18 cellular contexts compared by ENCODE assay signal in genomic region chr11:115521874-115522273, GRCh38.
"Had no signal": no experiment of that assay in that cellular context is flagged by ENCODE, and none has a peak within 500 bp of the region (broad histone marks: within the 10 kb centered on the region; RNA-seq: fewer than 3 reads in every experiment).

No MANE protein-coding gene starts in this region.

- DNase-seq: activated CD4-positive, alpha-beta memory T cell treated with anti-CD3 and anti-CD28 coated beads, Interleukin-2, amount 10 ng/mL, durations not matched to agents 7 days and 5 days; activated CD4-positive, alpha-beta T cell treated with anti-CD3 and anti-CD28 coated beads, Interleukin-2, amount 10 ng/mL, durations not matched to agents 24 days and 14 days; activated effector memory CD4-positive, alpha-beta T cell treated with Interleukin-2 at 50 U/mL for 16 hours; activated naive CD4-positive, alpha-beta T cell treated with anti-CD3 and anti-CD28 coated beads, Interleukin-2, amount 10 ng/mL, durations not matched to agents 7 days and 5 days; activated naive CD8-positive, alpha-beta T cell treated with anti-CD3 and anti-CD28 coated beads, Interleukin-2, amount 50 U/mL, for 24 hours; activated T-cell treated with anti-CD3 and anti-CD28 coated beads, Interleukin-2, amount 50 U/mL, for 72 hours; cerebellar nuclear complex; esophagus squamous epithelium; gastrocnemius medialis; hippocampal formation; kidney glomerular epithelial cell; left lung; naive thymus-derived CD8-positive, alpha-beta T cell; sigmoid colon; stimulated activated CD4-positive, alpha-beta T cell treated with anti-CD3 and anti-CD28 coated beads, Interleukin-15, amount 100 ng/mL, for 24 hours; stomach had no signal

- ATAC-seq: activated CD4-positive, CD25-positive, alpha-beta regulatory T cell treated with anti-CD3 and anti-CD28 coated beads, Interleukin-2, amount 50 U/mL, for 24 hours; activated naive CD8-positive, alpha-beta T cell treated with anti-CD3 and anti-CD28 coated beads, Interleukin-2, amount 50 U/mL, for 24 hours; activated T-cell treated with anti-CD3 and anti-CD28 coated beads, Interleukin-2, amount 50 U/mL, for 72 hours; gastrocnemius medialis; left lung; naive thymus-derived CD8-positive, alpha-beta T cell; stimulated activated memory B cell treated with anti-CD40 and anti-IgM and Interleukin-4, amounts not matched to agents 10 μg/mL and 1 μg/mL and 100 μg/mL, for 72 hours had no signal
